22 cellular contexts compared by ENCODE assay signal in genomic region chr9:88811511-88811910, GRCh38.
"Had no signal": no experiment of that assay in that cellular context is flagged by ENCODE, and none has a peak within 500 bp of the region (broad histone marks: within the 10 kb centered on the region; RNA-seq: fewer than 3 reads in every experiment).

No MANE protein-coding gene starts in this region.

- H3K4me3 ChIP-seq: MG63 had no signal

- H3K27me3 ChIP-seq: MG63 had no signal

- DNase-seq: Karpas-422, KG1, MG63, NCI-H1092, NCI-H1105 treated with DMSO at 0.1 percent for 48 hours, NCI-H1417 treated with DMSO at 0.1 percent for 48 hours, NCI-H146, NCI-H1694 treated with DMSO at 0.1 percent for 48 hours, NCI-H1930, NCI-H2081, NCI-H2107, NCI-H2171, NCI-H226, NCI-H446, NCI-H510A, NCI-H524 treated with DMSO at 0.1 percent for 48 hours, NCI-H69, NCI-H774, Right ventricle myocardium superior, RPMI8226, SK-N-SH had no signal

- H3K27ac ChIP-seq: HL-60 had no signal

- H3K36me3 ChIP-seq: MG63 had no signal

- H3K9ac ChIP-seq: SK-N-SH had no signal

- H3K9me3 ChIP-seq: MG63, SK-N-SH had no signal
